8 cellular contexts compared by ENCODE assay signal in the genomic region with DNA sequence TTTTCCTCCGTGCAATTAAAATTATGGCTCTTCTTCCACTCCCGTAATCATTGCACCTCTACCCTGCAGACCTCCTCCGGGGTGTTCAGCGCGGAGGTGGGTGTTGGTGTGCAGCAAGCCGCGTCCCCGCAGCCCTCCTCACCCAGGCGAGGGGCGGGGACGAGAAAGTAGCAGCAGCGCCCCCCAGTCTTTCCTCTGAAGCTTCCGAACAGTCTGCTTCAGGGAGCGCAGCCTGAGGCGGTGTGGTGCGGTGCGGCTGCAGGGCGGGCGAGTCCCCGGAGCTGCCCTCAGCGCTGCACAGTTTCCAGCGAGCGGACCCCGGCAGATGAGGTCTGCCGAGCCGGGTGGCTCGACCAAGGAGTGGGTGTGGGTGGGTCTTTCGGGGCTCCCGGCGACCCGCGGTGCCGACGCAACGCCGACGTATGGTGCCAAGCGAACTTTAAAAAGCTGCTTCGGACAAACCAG. TPM values are rescaled to one million over a fixed set of nuclear protein-coding genes. Genes with fewer than 3 reads are reported as not detected.
A peak's percentile ranks its signal among the peaks of the same experiment; 100 is the strongest.
DNase-seq lines count a peak whose midpoint lies in the region; ATAC-seq and TF ChIP-seq lines count a peak whose summit lies in the region.

A gene with protein sequence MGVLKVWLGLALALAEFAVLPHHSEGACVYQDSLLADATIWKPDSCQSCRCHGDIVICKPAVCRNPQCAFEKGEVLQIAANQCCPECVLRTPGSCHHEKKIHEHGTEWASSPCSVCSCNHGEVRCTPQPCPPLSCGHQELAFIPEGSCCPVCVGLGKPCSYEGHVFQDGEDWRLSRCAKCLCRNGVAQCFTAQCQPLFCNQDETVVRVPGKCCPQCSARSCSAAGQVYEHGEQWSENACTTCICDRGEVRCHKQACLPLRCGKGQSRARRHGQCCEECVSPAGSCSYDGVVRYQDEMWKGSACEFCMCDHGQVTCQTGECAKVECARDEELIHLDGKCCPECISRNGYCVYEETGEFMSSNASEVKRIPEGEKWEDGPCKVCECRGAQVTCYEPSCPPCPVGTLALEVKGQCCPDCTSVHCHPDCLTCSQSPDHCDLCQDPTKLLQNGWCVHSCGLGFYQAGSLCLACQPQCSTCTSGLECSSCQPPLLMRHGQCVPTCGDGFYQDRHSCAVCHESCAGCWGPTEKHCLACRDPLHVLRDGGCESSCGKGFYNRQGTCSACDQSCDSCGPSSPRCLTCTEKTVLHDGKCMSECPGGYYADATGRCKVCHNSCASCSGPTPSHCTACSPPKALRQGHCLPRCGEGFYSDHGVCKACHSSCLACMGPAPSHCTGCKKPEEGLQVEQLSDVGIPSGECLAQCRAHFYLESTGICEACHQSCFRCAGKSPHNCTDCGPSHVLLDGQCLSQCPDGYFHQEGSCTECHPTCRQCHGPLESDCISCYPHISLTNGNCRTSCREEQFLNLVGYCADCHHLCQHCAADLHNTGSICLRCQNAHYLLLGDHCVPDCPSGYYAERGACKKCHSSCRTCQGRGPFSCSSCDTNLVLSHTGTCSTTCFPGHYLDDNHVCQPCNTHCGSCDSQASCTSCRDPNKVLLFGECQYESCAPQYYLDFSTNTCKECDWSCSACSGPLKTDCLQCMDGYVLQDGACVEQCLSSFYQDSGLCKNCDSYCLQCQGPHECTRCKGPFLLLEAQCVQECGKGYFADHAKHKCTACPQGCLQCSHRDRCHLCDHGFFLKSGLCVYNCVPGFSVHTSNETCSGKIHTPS (N-terminal part only) (plus strand): TSS at position 189 of the 465 bp plus-strand sequence. CDS start 687 bp downstream, outside the sequence.

- intact Hi-C loops in activated B cell treated with CpG ODN at 0.5 μM for 24 hours (cut with micrococcal nuclease): loop anchor here (5.0 to 10.0 kb wide), 2 partner anchors 558 to 880 kb away; a partner anchor contains a TSS

- no peaks in the 10 kb centered on the region for H3K36me3 Mint-ChIP-seq in activated B cell treated with CpG ODN at 0.5 μM for 24 hours (ENCODE audit: low read depth)
- H3K36me3 Mint-ChIP-seq in natural killer cell treated with Interleukin-12 subunit alpha and Interleukin-12 subunit beta and Interleukin-15 and Interleukin-18, amount 100 ng/mL, for 72 hours: no peaks in the 10 kb centered on the region

- peaks cover 42% of the 10 kb centered on the region for H3K27me3 Mint-ChIP-seq in activated B cell treated with CpG ODN at 0.5 μM for 24 hours
- H3K27me3 Mint-ChIP-seq in natural killer cell treated with Interleukin-12 subunit alpha and Interleukin-12 subunit beta and Interleukin-15 and Interleukin-18, amount 100 ng/mL, for 72 hours: peaks cover 34 to 65% of the 10 kb centered on the region in 2 donors

- no peaks in the 10 kb centered on the region for H3K9me3 Mint-ChIP-seq in activated B cell treated with CpG ODN at 0.5 μM for 24 hours
- no peaks in the 10 kb centered on the region for H3K9me3 Mint-ChIP-seq in natural killer cell treated with Interleukin-12 subunit alpha and Interleukin-12 subunit beta and Interleukin-15 and Interleukin-18, amount 100 ng/mL, for 72 hours

- CTCF ChIA-PET in activated B cell treated with CpG ODN at 0.5 μM for 24 hours (lab: Charles Lee): no interaction called here

- H3K4me1 Mint-ChIP-seq in activated B cell treated with CpG ODN at 0.5 μM for 24 hours: peaks cover 32% of the 10 kb centered on the region
- peaks cover 21 to 23% of the 10 kb centered on the region in 2 donors for H3K4me1 Mint-ChIP-seq in natural killer cell treated with Interleukin-12 subunit alpha and Interleukin-12 subunit beta and Interleukin-15 and Interleukin-18, amount 100 ng/mL, for 72 hours (ENCODE audit: low read depth in 2 of 2)

- TF ChIP-seq CTCF in GM20000 (IDR thresholded peaks at IDR 0.05; ENCODE audit: extremely low read depth, missing control alignments) (no peak), activated B cell treated with CpG ODN at 0.5 μM for 24 hours (IDR thresholded peaks at IDR 0.05) (no peak)

- DNase-seq in COR-L47 (lab: John Stamatoyannopoulos, UW): peak; percentile 42
- peak; percentile 27 for DNase-seq in GM20000 (ENCODE audit: low spot score)
- peak; percentile 3 for DNase-seq in M059J (ENCODE audit: low read depth)
- DNase-seq in activated B cell treated with CpG ODN at 0.5 μM for 24 hours: peak; percentile 22
- DNase-seq in fibroblast of peridontal ligament (ENCODE audit: extremely low read depth): peak; percentile 2
- no peak for DNase-seq in natural killer cell treated with Interleukin-12 subunit alpha and Interleukin-12 subunit beta and Interleukin-15 and Interleukin-18, amount 100 ng/mL, for 72 hours (ENCODE audit: low spot score)
- DNase-seq in GOT3 (lab: John Stamatoyannopoulos, UW): no peak

- peak; percentile 40 for ATAC-seq in activated B cell treated with CpG ODN at 0.5 μM for 24 hours (ENCODE audit: low read depth)
- ATAC-seq in natural killer cell treated with Interleukin-12 subunit alpha and Interleukin-12 subunit beta and Interleukin-15 and Interleukin-18, amount 100 ng/mL, for 72 hours: peak; percentile 34 to 57
- no peak for ATAC-seq in HG03045 (IDR thresholded peaks at IDR 0.05; ENCODE audit: unreplicated experiment)

- peak within 1 kb of the TSS; percentile 93 for H3K4me3 Mint-ChIP-seq in activated B cell treated with CpG ODN at 0.5 μM for 24 hours
- H3K4me3 Mint-ChIP-seq in natural killer cell treated with Interleukin-12 subunit alpha and Interleukin-12 subunit beta and Interleukin-15 and Interleukin-18, amount 100 ng/mL, for 72 hours: peak within 1 kb of the TSS; percentile 91

- H3K27ac Mint-ChIP-seq in activated B cell treated with CpG ODN at 0.5 μM for 24 hours: no peak within 1 kb of the TSS
- peak within 1 kb of the TSS in 1 of 2 donors; percentile 34 for H3K27ac Mint-ChIP-seq in natural killer cell treated with Interleukin-12 subunit alpha and Interleukin-12 subunit beta and Interleukin-15 and Interleukin-18, amount 100 ng/mL, for 72 hours

- POLR2A ChIA-PET in activated B cell treated with CpG ODN at 0.5 μM for 24 hours (lab: Charles Lee): no interaction called here

RNA-seq across cellular contexts. Expression of the gene that starts here (rescaled TPM):
- 0.02 TPM in 1 of 2 replicates, not detected in the other for total RNA-seq in M059J (2014; rRNA removed; shearing (Covaris generic))
- not detected in 2 replicates for total RNA-seq in activated B cell treated with CpG ODN at 0.5 μM for 24 hours
- total RNA-seq in natural killer cell treated with Interleukin-12 subunit alpha and Interleukin-12 subunit beta and Interleukin-15 and Interleukin-18, amount 100 ng/mL, for 72 hours: under 1 TPM in 1 of 2 donors, not detected in 1; 0.17 TPM

Comparison
In these comparisons a context has a peak if more than half of its experiments do, and no peak if none do; other contexts are left out.
1. Peak in DNase-seq in M059J; RNA of the gene not detected or under 1 TPM.
2. Peak in DNase-seq and ATAC-seq in activated B cell treated with CpG ODN at 0.5 μM for 24 hours; RNA of the gene not detected or under 1 TPM.
3. Peak in ATAC-seq in natural killer cell treated with Interleukin-12 subunit alpha and Interleukin-12 subunit beta and Interleukin-15 and Interleukin-18, amount 100 ng/mL, for 72 hours; RNA of the gene not detected or under 1 TPM.
4. DNase-seq: peak in COR-L47 (single experiment), GM20000 (single experiment) and fibroblast of peridontal ligament (single experiment); none in natural killer cell treated with Interleukin-12 subunit alpha and Interleukin-12 subunit beta and Interleukin-15 and Interleukin-18, amount 100 ng/mL, for 72 hours (single experiment) and GOT3 (single experiment).